Comparison of ENCODE assay signal across 1 cellular context in the genomic region with DNA sequence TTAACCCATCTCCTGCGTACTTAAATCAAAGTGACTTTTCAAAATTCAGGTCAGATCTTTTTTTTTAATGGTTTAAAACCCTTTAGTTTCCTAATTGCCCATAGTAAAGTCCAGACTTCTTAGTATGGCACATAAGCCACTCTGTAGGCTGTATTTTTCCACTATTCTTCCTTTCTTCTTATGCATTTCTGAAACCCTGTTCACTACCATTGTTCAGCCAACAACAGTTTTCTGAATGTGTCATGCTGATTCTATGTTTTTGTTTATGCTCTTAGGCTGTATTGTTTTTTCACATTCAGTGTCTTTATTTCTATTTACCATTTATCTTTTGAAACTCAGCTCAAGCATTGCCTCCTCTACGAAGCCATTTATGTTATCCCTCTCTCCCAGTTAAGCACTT.
TF ChIP-seq lines count a peak whose summit lies in the region.

No MANE protein-coding gene starts in this region.

TF ChIP-seq in endothelial cell of umbilical vein, 7 proteins besides CTCF, POLR2A, EP300 and RAD21 (continued from another document):
- TF ChIP-seq FOS (IDR thresholded peaks at IDR 0.05; ENCODE audit: borderline replicate concordance, insufficient read depth, low read length): no peak
- TF ChIP-seq, protein P1, sequence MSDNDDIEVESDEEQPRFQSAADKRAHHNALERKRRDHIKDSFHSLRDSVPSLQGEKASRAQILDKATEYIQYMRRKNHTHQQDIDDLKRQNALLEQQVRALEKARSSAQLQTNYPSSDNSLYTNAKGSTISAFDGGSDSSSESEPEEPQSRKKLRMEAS (IDR thresholded peaks at IDR 0.05; ENCODE audit: insufficient read depth, insufficient read length): no peak
